Comparison of ENCODE assay signal across 8 cellular contexts in genomic region chr1:27671964-27672749, GRCh38. TPM values are rescaled to one million over a fixed set of nuclear protein-coding genes. Genes with fewer than 3 reads are reported as not detected.
DNase-seq lines count a peak whose midpoint lies in the region; ATAC-seq and TF ChIP-seq lines count a peak whose summit lies in the region.

TSS of gene IFI6 (minus strand) at chr1:27672192. CDS start at chr1:27669314, 2,878 bp downstream.

- peaks cover 13% of the 10 kb centered on the region; the same call in 1 of the 2 replicates for H3K4me1 ChIP-seq in PC-3 (ENCODE audit: insufficient read depth, low read length)
- no peaks in the 10 kb centered on the region for H3K4me1 ChIP-seq in esophagus (ENCODE audit: control insufficient read depth in 2 of 2, insufficient read depth in 2 of 2, low read length in 1 of 2)
- peaks cover 7 to 25% of the 10 kb centered on the region in 2 donors for H3K4me1 ChIP-seq in muscle layer of duodenum (ENCODE audit: control insufficient read depth in 1 of 2, insufficient read depth in 2 of 2, low read length in 2 of 2)

- POLR2A ChIA-PET in PC-3 (lab: Charles Lee; ENCODE audit: unreplicated experiment): interaction anchor here (0.6 to 1.7 kb wide), 4 partner anchors 25 to 505 kb away, joined by 3 to 10 read pairs (median 3); partner anchors contain the start of genes FAM76A and PPP1R8

- H3K27me3 Mint-ChIP-seq in activated T-cell treated with anti-CD3 and anti-CD28 coated beads, Interleukin-2, amount 50 U/mL, for 24 hours: no peaks in the 10 kb centered on the region

- peaks cover 5% of the 10 kb centered on the region for H3F3A ChIP-seq in PC-3 (ENCODE audit: low read length, unreplicated experiment)

- H3K27ac Mint-ChIP-seq in activated T-cell treated with anti-CD3 and anti-CD28 coated beads, Interleukin-2, amount 50 U/mL, for 24 hours: peak within 1 kb of the TSS; percentile 90
- peak within 1 kb of the TSS; percentile 88 for H3K27ac Mint-ChIP-seq in stimulated activated effector memory CD8-positive, alpha-beta T cell treated with anti-CD3 and anti-CD28 coated beads, Interleukin-12 subunit alpha, Interleukin-12 subunit beta, amount 100 ng/mL, for 72 hours

- H4K20me1 ChIP-seq in PC-3 (ENCODE audit: low read length): no peaks in the 10 kb centered on the region

- H3K9me3 Mint-ChIP-seq in activated T-cell treated with anti-CD3 and anti-CD28 coated beads, Interleukin-2, amount 50 U/mL, for 24 hours: no peaks in the 10 kb centered on the region
- no peaks in the 10 kb centered on the region for H3K9me3 Mint-ChIP-seq in stimulated activated effector memory CD8-positive, alpha-beta T cell treated with anti-CD3 and anti-CD28 coated beads, Interleukin-12 subunit alpha, Interleukin-12 subunit beta, amount 100 ng/mL, for 72 hours

- 0 out of 2 replicates have a peak within 1 kb of the TSS, but pooled peaks have one; percentile 14 for H3K9ac ChIP-seq in PC-3 (ENCODE audit: low read length)

- peaks cover 5% of the 10 kb centered on the region for H3K36me3 Mint-ChIP-seq in activated T-cell treated with anti-CD3 and anti-CD28 coated beads, Interleukin-2, amount 50 U/mL, for 24 hours (ENCODE audit: low read depth)
- H3K36me3 Mint-ChIP-seq in stimulated activated effector memory CD8-positive, alpha-beta T cell treated with anti-CD3 and anti-CD28 coated beads, Interleukin-12 subunit alpha, Interleukin-12 subunit beta, amount 100 ng/mL, for 72 hours: peaks cover 4% of the 10 kb centered on the region

- WGBS in esophagus, 2 donors: 0 to 1% methylated on average over 10 of the region's 10 CpGs

- H3K36me3 ChIP-seq in PC-3 (ENCODE audit: low read depth, low read length) (no peaks in the 10 kb centered on the region), esophagus (ENCODE audit: control insufficient read depth in 2 of 2, insufficient read depth in 2 of 2, low read length in 1 of 2) (no peaks in the 10 kb centered on the region), muscle layer of duodenum (ENCODE audit: control insufficient read depth in 1 of 2, insufficient read depth in 2 of 2, low read length in 2 of 2) (no peaks in the 10 kb centered on the region)

- H3K4me1 Mint-ChIP-seq in activated T-cell treated with anti-CD3 and anti-CD28 coated beads, Interleukin-2, amount 50 U/mL, for 24 hours (ENCODE audit: low read depth): peaks cover 40% of the 10 kb centered on the region
- peaks cover 30% of the 10 kb centered on the region for H3K4me1 Mint-ChIP-seq in stimulated activated effector memory CD8-positive, alpha-beta T cell treated with anti-CD3 and anti-CD28 coated beads, Interleukin-12 subunit alpha, Interleukin-12 subunit beta, amount 100 ng/mL, for 72 hours

- no peaks in the 10 kb centered on the region for H3K9me2 ChIP-seq in PC-3 (replicated peaks; ENCODE audit: low read length)

- H3K27me3 ChIP-seq in PC-3 (ENCODE audit: low read length) (no peaks in the 10 kb centered on the region), esophagus (ENCODE audit: control insufficient read depth in 1 of 2, insufficient read depth in 2 of 2, low read length in 2 of 2) (no peaks in the 10 kb centered on the region), muscle layer of duodenum (ENCODE audit: low read depth, low read length) (no peaks in the 10 kb centered on the region)

- no peaks in the 10 kb centered on the region for H3K79me2 ChIP-seq in PC-3 (ENCODE audit: low read length)

- BruUV-seq in PC-3 (replicated peaks; lab: Mats Ljungman, UMichigan): TSS peak; percentile 96

- H2AFZ ChIP-seq in PC-3 (ENCODE audit: low read length): peak within 1 kb of the TSS; percentile 81

- TF ChIP-seq CTCF in PC-3 (conservative IDR thresholded peaks at IDR 0.05; ENCODE audit: low read depth, low read length): peak; percentile 50

- CTCF ChIA-PET in PC-3 (lab: Charles Lee): interaction anchor here (0.6 to 1.2 kb wide), 3 partner anchors 9 to 53 kb away, joined by 3 to 8 read pairs (median 4); partner anchors contain the start of gene FAM76A

- peak within 1 kb of the TSS; percentile 82 for H3K4me3 Mint-ChIP-seq in activated T-cell treated with anti-CD3 and anti-CD28 coated beads, Interleukin-2, amount 50 U/mL, for 24 hours
- peak within 1 kb of the TSS; percentile 79 for H3K4me3 Mint-ChIP-seq in stimulated activated effector memory CD8-positive, alpha-beta T cell treated with anti-CD3 and anti-CD28 coated beads, Interleukin-12 subunit alpha, Interleukin-12 subunit beta, amount 100 ng/mL, for 72 hours

- DNase-seq in DMS 273 treated with DMSO at 0.1 percent for 48 hours (lab: John Stamatoyannopoulos, UW) (peak; percentile 98), PC-3 (peak; percentile 95)
- peak; percentile 95 for DNase-seq in Jurkat, Clone E6-1 (ENCODE audit: low read depth, low spot score)
- DNase-seq in activated T-cell treated with anti-CD3 and anti-CD28 coated beads, Interleukin-2, amount 50 U/mL, for 24 hours: peak; percentile 79
- DNase-seq in stimulated activated effector memory CD8-positive, alpha-beta T cell treated with anti-CD3 and anti-CD28 coated beads, Interleukin-12 subunit alpha, Interleukin-12 subunit beta, amount 100 ng/mL, for 72 hours (ENCODE audit: low spot score in 2 of 2): peak; percentile 48 to 90

- peak; percentile 82 for ATAC-seq in GM21447 (IDR thresholded peaks at IDR 0.05; ENCODE audit: unreplicated experiment)
- ATAC-seq in PC-3: peak; percentile 98
- peak; percentile 94 for ATAC-seq in stimulated activated effector memory CD8-positive, alpha-beta T cell treated with anti-CD3 and anti-CD28 coated beads, Interleukin-12 subunit alpha, Interleukin-12 subunit beta, amount 100 ng/mL, for 72 hours

- intact Hi-C loops in PC-3 (cut with micrococcal nuclease): loop anchor here (1.0 to 5.0 kb wide), 2 partner anchors 47 to 160 kb away; partner anchors contain the start of gene PPP1R8

- H3K9me3 ChIP-seq in PC-3 (ENCODE audit: low read length) (no peaks in the 10 kb centered on the region), esophagus (ENCODE audit: control insufficient read depth in 2 of 2, insufficient read depth in 1 of 2, low read depth in 1 of 2, low read length in 1 of 2) (no peaks in the 10 kb centered on the region), muscle layer of duodenum (ENCODE audit: control insufficient read depth in 1 of 2, low read length in 2 of 2) (no peaks in the 10 kb centered on the region)

- peak within 1 kb of the TSS; percentile 93 for H3K4me2 ChIP-seq in PC-3 (ENCODE audit: low read length)

- H3K27ac ChIP-seq in PC-3 (ENCODE audit: low read length): peak within 1 kb of the TSS; percentile 3
- peak within 1 kb of the TSS; percentile 92 to 93 for H3K27ac ChIP-seq in esophagus (ENCODE audit: low read depth in 2 of 2, low read length in 1 of 2)
- H3K27ac ChIP-seq in muscle layer of duodenum (ENCODE audit: low read length): peak within 1 kb of the TSS; percentile 54

- H3K4me3 ChIP-seq in Jurkat, Clone E6-1 (ENCODE audit: low read length): peak within 1 kb of the TSS; percentile 49
- H3K4me3 ChIP-seq in PC-3 (ENCODE audit: low read length): peak within 1 kb of the TSS; percentile 67
- H3K4me3 ChIP-seq in esophagus (ENCODE audit: low read depth in 1 of 2, low read length in 2 of 2): peak within 1 kb of the TSS; percentile 45 to 48
- peak within 1 kb of the TSS; percentile 57 to 79 for H3K4me3 ChIP-seq in muscle layer of duodenum (ENCODE audit: low read depth in 1 of 2, low read length in 2 of 2)

RNA-seq across cellular contexts. Expression of gene IFI6, which starts in this region (rescaled TPM):
- polyA plus RNA-seq in Jurkat, Clone E6-1 (2012; ENCODE audit: insufficient read depth, insufficient read length): 46.7 TPM
- total RNA-seq in PC-3 (2014; rRNA removed): 15.7 and 16.5 TPM in 2 replicates
- 1 to 10 TPM; 7.0 to 9.6 TPM for polyA plus RNA-seq in esophagus

Comparison
In these comparisons a context has a peak if more than half of its experiments do, and no peak if none do; other contexts are left out.
1. Peak in every context shown above with its lines: DNase-seq, ATAC-seq, H3K4me3 ChIP-seq and H3K27ac ChIP-seq.
2. H3K27ac ChIP-seq: peak in every context shown above with its lines; median percentile 92 in esophagus; 54 in muscle layer of duodenum; 3 in PC-3.